ENCODE assay signal across 18 cellular contexts in the genomic region with DNA sequence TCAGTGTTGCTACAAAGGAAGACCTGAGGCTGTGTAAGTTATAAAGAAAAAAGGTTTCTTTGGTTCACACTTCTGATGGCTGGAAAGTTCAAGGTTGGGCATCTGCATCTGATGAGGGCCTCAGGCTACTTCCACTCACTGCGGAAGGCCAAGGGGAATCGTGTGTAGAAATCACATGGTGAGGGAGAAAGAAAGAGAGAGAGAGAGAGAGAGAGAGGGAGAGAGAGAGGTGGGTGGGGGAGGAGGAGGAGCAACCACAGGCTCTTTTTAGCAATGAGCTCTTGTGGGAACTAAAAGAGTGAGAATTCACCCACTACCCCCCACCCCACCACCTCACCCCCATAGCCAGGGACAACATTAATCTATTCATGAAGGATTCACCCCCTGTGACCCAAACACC. TPM values are rescaled to one million over a fixed set of nuclear protein-coding genes. Genes with fewer than 3 reads are reported as not detected.
A peak's percentile ranks its signal among the peaks of the same experiment; 100 is the strongest.
DNase-seq lines count a peak whose midpoint lies in the region; ATAC-seq and TF ChIP-seq lines count a peak whose summit lies in the region.
"Had no signal": no experiment of that assay in that cellular context is flagged by ENCODE, and none has a peak within 500 bp of the region (broad histone marks: within the 10 kb centered on the region; RNA-seq: fewer than 3 reads in every experiment).

No MANE protein-coding gene starts in this region.

- intact Hi-C loops in activated B cell treated with CpG ODN at 0.5 μM for 24 hours (cut with micrococcal nuclease) = no loop called here

- 62 to 80% methylated on average over 2 of the region's 2 CpGs for WGBS in GM23248 (ENCODE audit: low coverage in 1 of 2, low lambda C conversion rate in 2 of 2, missing lambda C conversion rate in 2 of 2), 2 experiments

- POLR2A ChIA-PET in activated B cell treated with CpG ODN at 0.5 μM for 24 hours (lab: Charles Lee) (interaction anchor here (0.7 kb wide), 1 partner anchor 46 kb away, joined by 9 read pairs; no protein-coding TSS in a partner anchor), T-cell (lab: Charles Lee) (no interaction called here)

- H2AFZ ChIP-seq in GM23248 = no peak overlapping the region

- no peak for DNase-seq in GM23248
- no peak for DNase-seq in activated B cell treated with CpG ODN at 0.5 μM for 24 hours
- DNase-seq in memory B cell (ENCODE audit: low spot score in 2 of 2) = no peak
- DNase-seq in effector CD8-positive, alpha-beta T cell (lab: John Stamatoyannopoulos, UW) = no peak
- no peak for DNase-seq in T-cell
- DNase-seq in UCSD-AML1 (lab: John Stamatoyannopoulos, UW; ENCODE audit: unreplicated experiment) = no peak
- DNase-seq: CD4-positive, alpha-beta memory T cell; DMS79; NCI-H1436 treated with DMSO at 0.1 percent for 48 hours; NCI-H2029 treated with DMSO at 0.1 percent for 48 hours; NCI-H510A treated with DMSO at 0.1 percent for 48 hours; SHP77 had no signal

- H3K27me3 ChIP-seq in BLaER1 treated with 17β-estradiol and CSF1 and Interleukin-3, amounts not matched to agents 10 nM and 100 nM = no peaks in the 10 kb centered on the region
- no peaks in the 10 kb centered on the region for H3K27me3 ChIP-seq in GM23248 (replicated peaks; ENCODE audit: insufficient read depth)
- H3K27me3 ChIP-seq: Peyer's patch had no signal

- H4K20me1 ChIP-seq in BLaER1 treated with 17β-estradiol and CSF1 and Interleukin-3, amounts not matched to agents 10 nM and 100 nM = peaks cover 35 to 91% (median 83%) of the 10 kb centered on the region in 11 experiments; a peak in 21 of 22 replicates
- H4K20me1 ChIP-seq in GM23248 (ENCODE audit: insufficient read depth) = 0 out of 2 replicates have a peak, but pooled peaks cover under 1% of the 10 kb centered on the region

- H3F3A ChIP-seq in GM23248 (ENCODE audit: insufficient read depth) = peaks cover 32% of the 10 kb centered on the region

- peak overlapping the region; percentile 11 to 90 (median 82); a peak in 19 of 22 replicates for H3K4me2 ChIP-seq in BLaER1 treated with 17β-estradiol and CSF1 and Interleukin-3, amounts not matched to agents 10 nM and 100 nM
- no peak overlapping the region for H3K4me2 ChIP-seq in GM23248 (ENCODE audit: unreplicated experiment)

- H3K79me2 ChIP-seq in GM23248 (ENCODE audit: insufficient read depth) = peaks cover 69% of the 10 kb centered on the region

- no peaks in the 10 kb centered on the region for H3K9me3 Mint-ChIP-seq in activated B cell treated with CpG ODN at 0.5 μM for 24 hours
- no peaks in the 10 kb centered on the region for H3K9me3 Mint-ChIP-seq in memory B cell
- H3K9me3 Mint-ChIP-seq in T-cell = no peaks in the 10 kb centered on the region
- H3K9me3 Mint-ChIP-seq: CD4-positive, alpha-beta memory T cell had no signal

- TF ChIP-seq CTCF in activated B cell treated with CpG ODN at 0.5 μM for 24 hours (IDR thresholded peaks at IDR 0.05) = no peak

- peaks cover 0 to 27% (median 14%) of the 10 kb centered on the region in 11 experiments; a peak in 14 of 22 replicates for H3K36me3 ChIP-seq in BLaER1 treated with 17β-estradiol and CSF1 and Interleukin-3, amounts not matched to agents 10 nM and 100 nM
- no peaks in the 10 kb centered on the region for H3K36me3 ChIP-seq in GM23248 (ENCODE audit: low read depth)

- H3K27me3 Mint-ChIP-seq in activated B cell treated with CpG ODN at 0.5 μM for 24 hours (no peaks in the 10 kb centered on the region), memory B cell (no peaks in the 10 kb centered on the region), T-cell (no peaks in the 10 kb centered on the region)
- H3K27me3 Mint-ChIP-seq: CD4-positive, alpha-beta memory T cell had no signal

- H3K36me3 Mint-ChIP-seq in activated B cell treated with CpG ODN at 0.5 μM for 24 hours (ENCODE audit: low read depth) (peaks cover 18% of the 10 kb centered on the region), memory B cell (peaks cover 11% of the 10 kb centered on the region), T-cell (peaks cover 10% of the 10 kb centered on the region)

- CTCF ChIA-PET in activated B cell treated with CpG ODN at 0.5 μM for 24 hours (lab: Charles Lee) = no interaction called here
- CTCF ChIA-PET in T-cell (lab: Charles Lee) = interaction anchor here in 1 of 2 donors (0.6 kb wide), 2 partner anchors 17 to 73 kb away, joined by 3 to 6 read pairs; no protein-coding TSS in a partner anchor

- H3K9me2 ChIP-seq in GM23248 (ENCODE audit: insufficient read depth) = no peaks in the 10 kb centered on the region

- H3K4me3 ChIP-seq in BLaER1 treated with 17β-estradiol and CSF1 and Interleukin-3, amounts not matched to agents 10 nM and 100 nM = no peak overlapping the region
- H3K4me3 ChIP-seq in GM23248 = no peak overlapping the region
- H3K4me3 ChIP-seq: HAP-1, Peyer's patch had no signal

- no peak overlapping the region for H3K9ac ChIP-seq in BLaER1 treated with 17β-estradiol and CSF1 and Interleukin-3, amounts not matched to agents 10 nM and 100 nM
- H3K9ac ChIP-seq in GM23248 = no peak overlapping the region

- H3K27ac ChIP-seq in BLaER1 treated with 17β-estradiol and CSF1 and Interleukin-3, amounts not matched to agents 10 nM and 100 nM = no peak overlapping the region
- 0 out of 2 replicates have a peak overlapping the region, but pooled peaks have one; percentile 89 for H3K27ac ChIP-seq in GM23248
- H3K27ac ChIP-seq: HL-60, Peyer's patch had no signal

- in situ Hi-C loops in GM23248 (cut with MboI) = no loop called here

- ATAC-seq in activated B cell treated with CpG ODN at 0.5 μM for 24 hours (ENCODE audit: low read depth) = no peak
- ATAC-seq in memory B cell (ENCODE audit: low read depth) = no peak
- no peak for ATAC-seq in GM18858 (IDR thresholded peaks at IDR 0.05; ENCODE audit: unreplicated experiment)
- no peak for ATAC-seq in T-cell (replicated peaks in 1 of 4)
- ATAC-seq: SK-N-SH treated with all-trans-retinoic acid at 6 μM for 48 hours had no signal

- H3K4me1 Mint-ChIP-seq in activated B cell treated with CpG ODN at 0.5 μM for 24 hours (peaks cover 2% of the 10 kb centered on the region), memory B cell (peaks cover 18% of the 10 kb centered on the region), T-cell (peaks cover 26 to 35% (median 32%) of the 10 kb centered on the region in 3 donors)

- peak overlapping the region; percentile 15 for H3K27ac Mint-ChIP-seq in activated B cell treated with CpG ODN at 0.5 μM for 24 hours
- H3K27ac Mint-ChIP-seq in memory B cell = peak overlapping the region; percentile 4
- H3K27ac Mint-ChIP-seq in T-cell = no peak overlapping the region

- H3K4me1 ChIP-seq in BLaER1 treated with 17β-estradiol and CSF1 and Interleukin-3, amounts not matched to agents 10 nM and 100 nM = peaks cover 69 to 83% (median 78%) of the 10 kb centered on the region in 10 experiments
- peaks cover 21% of the 10 kb centered on the region for H3K4me1 ChIP-seq in GM23248 (ENCODE audit: insufficient read depth)
- H3K4me1 ChIP-seq: Peyer's patch had no signal

- H3K4me3 Mint-ChIP-seq in activated B cell treated with CpG ODN at 0.5 μM for 24 hours (no peak overlapping the region), memory B cell (no peak overlapping the region), T-cell (no peak overlapping the region)
- H3K4me3 Mint-ChIP-seq: CD4-positive, alpha-beta memory T cell had no signal

- H3K9me3 ChIP-seq in BLaER1 treated with 17β-estradiol and CSF1 and Interleukin-3, amounts not matched to agents 10 nM and 100 nM (replicated peaks in 1 of 11) = no peaks in the 10 kb centered on the region
- no peaks in the 10 kb centered on the region for H3K9me3 ChIP-seq in GM23248 (ENCODE audit: low read depth)
- H3K9me3 ChIP-seq: HAP-1, Peyer's patch had no signal

RNA-seq across cellular contexts. Expression of a gene that starts 59.9 kb away (rescaled TPM):
- 67.8 and 72.6 TPM in 2 replicates for total RNA-seq in GM23248 (2014; rRNA removed; shearing (Covaris generic))
- polyA plus RNA-seq in GM23248 (2016; fragmentation: Nextera tagmentation; extraction: Ambion mirVana) = 56.8 and 59.7 TPM in 2 replicates
- total RNA-seq in activated B cell treated with CpG ODN at 0.5 μM for 24 hours (50.7 and 52.2 TPM in 2 replicates), T-cell (100 to 1,000 TPM in 2 of 5 donors, 10 to 100 TPM in 3; 84.6 to 105 (median 91.2) TPM)

Comparison
In these comparisons a context has a peak if more than half of its experiments do, and no peak if none do; other contexts are left out.
1. H3K27ac Mint-ChIP-seq: peak in activated B cell treated with CpG ODN at 0.5 μM for 24 hours (single experiment) and memory B cell (single experiment); none in T-cell (0 of 2).